In the genomic region with DNA sequence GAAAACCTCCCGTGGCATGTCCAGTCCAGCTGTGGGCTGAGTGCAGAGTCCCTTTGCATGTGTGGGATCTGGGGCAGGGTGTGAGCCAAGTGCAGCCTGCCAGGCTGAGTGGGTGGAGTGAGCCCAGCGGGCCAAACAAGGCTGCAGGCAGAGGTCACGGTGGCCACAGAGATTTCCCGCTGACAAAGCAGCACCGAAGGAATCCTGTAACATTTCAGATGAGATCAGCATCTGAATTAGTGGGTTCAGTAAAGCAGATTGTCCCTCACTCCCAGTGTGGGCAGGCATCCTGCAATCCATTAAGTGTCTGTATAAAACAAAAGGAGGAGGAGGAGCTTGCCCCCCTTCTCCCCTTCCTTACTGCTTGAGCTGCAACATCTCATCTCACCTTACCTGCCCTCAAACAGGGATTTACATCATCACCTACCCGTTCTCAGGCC, we compare ENCODE assay signal across 14 cellular contexts.
DNase-seq lines count a peak whose midpoint lies in the region; ATAC-seq and TF ChIP-seq lines count a peak whose summit lies in the region.
"Had no signal": no experiment of that assay in that cellular context is flagged by ENCODE, and none has a peak within 500 bp of the region (broad histone marks: within the 10 kb centered on the region; RNA-seq: fewer than 3 reads in every experiment).

No MANE protein-coding gene starts in this region.

- H3K4me2 ChIP-seq in osteoblast (ENCODE audit: insufficient read depth, low read length), result peak overlapping the region; percentile 39

- H3K9me3 ChIP-seq in osteoblast (ENCODE audit: low read depth, low read length), result no peaks in the 10 kb centered on the region
- H3K9me3 ChIP-seq: BLaER1 treated with 17β-estradiol and CSF1 and Interleukin-3, amounts not matched to agents 10 nM and 100 nM; SJCRH30; transverse colon had no signal

- H3K79me2 ChIP-seq in osteoblast (ENCODE audit: insufficient read depth, low read length), result no peaks in the 10 kb centered on the region

- no peaks in the 10 kb centered on the region for H4K20me1 ChIP-seq in osteoblast (ENCODE audit: insufficient read depth, low read length)
- H4K20me1 ChIP-seq: BLaER1 treated with 17β-estradiol and CSF1 and Interleukin-3, amounts not matched to agents 10 nM and 100 nM had no signal

- H3K36me3 ChIP-seq in H7 (replicated peaks; ENCODE audit: control insufficient read depth, insufficient read depth, low read length), result no peaks in the 10 kb centered on the region
- no peaks in the 10 kb centered on the region for H3K36me3 ChIP-seq in osteoblast (ENCODE audit: insufficient read depth, low read length)
- H3K36me3 ChIP-seq: BLaER1 treated with 17β-estradiol and CSF1 and Interleukin-3, amounts not matched to agents 10 nM and 100 nM; SJCRH30; transverse colon had no signal

- no peak overlapping the region for H3K4me3 Mint-ChIP-seq in activated T-cell treated with anti-CD3 and anti-CD28 coated beads, Interleukin-2, amount 50 U/mL, for 4 hours
- H3K4me3 Mint-ChIP-seq: dendritic cell treated with granulocyte-macrophage colony-stimulating factor and Interleukin-4, amounts not matched to agents 40 ng/mL and 50 ng/mL, for 4 days had no signal

- no peaks in the 10 kb centered on the region for H3K27me3 Mint-ChIP-seq in activated T-cell treated with anti-CD3 and anti-CD28 coated beads, Interleukin-2, amount 50 U/mL, for 4 hours (ENCODE audit: low read depth)
- H3K27me3 Mint-ChIP-seq: dendritic cell treated with granulocyte-macrophage colony-stimulating factor and Interleukin-4, amounts not matched to agents 40 ng/mL and 50 ng/mL, for 4 days had no signal

- DNase-seq in H7 (peak; percentile 59), amniotic epithelial cell (ENCODE audit: low read depth) (peak; percentile 35), iPS DF 19.7 (ENCODE audit: low read depth, low spot score) (peak; percentile 97), osteoblast (ENCODE audit: insufficient read length, low spot score, missing footprints) (no peak), SHP77 treated with DMSO at 0.1 percent for 48 hours (lab: John Stamatoyannopoulos, UW) (no peak)
- DNase-seq in activated T-cell treated with anti-CD3 and anti-CD28 coated beads, Interleukin-2, amount 50 U/mL, for 48 hours, result no peak
- no peak for DNase-seq in activated T-cell treated with anti-CD3 and anti-CD28 coated beads, Interleukin-2, amount 50 U/mL, for 4 hours
- DNase-seq: HCEC 1CT, NCI-H510A, transverse colon had no signal

- H2AFZ ChIP-seq in osteoblast (ENCODE audit: low read length), result peak overlapping the region; percentile 39

- TF ChIP-seq CTCF in osteoblast (IDR thresholded peaks at IDR 0.05; ENCODE audit: extremely low read depth, low read depth, low read length), result no peak

- H3K27me3 ChIP-seq in H7 (ENCODE audit: control insufficient read depth, insufficient read depth, low read length) (no peaks in the 10 kb centered on the region), osteoblast (ENCODE audit: insufficient read depth, low read length) (no peaks in the 10 kb centered on the region)
- H3K27me3 ChIP-seq: BLaER1 treated with 17β-estradiol and CSF1 and Interleukin-3, amounts not matched to agents 10 nM and 100 nM; SJCRH30; transverse colon had no signal

- H3K4me1 ChIP-seq in osteoblast (ENCODE audit: insufficient read depth, low read length), result peaks cover 9% of the 10 kb centered on the region
- H3K4me1 ChIP-seq: SJCRH30, transverse colon had no signal

- no peaks in the 10 kb centered on the region for H3K9me3 Mint-ChIP-seq in activated T-cell treated with anti-CD3 and anti-CD28 coated beads, Interleukin-2, amount 50 U/mL, for 4 hours

- ATAC-seq in HG03108 (IDR thresholded peaks at IDR 0.05; ENCODE audit: unreplicated experiment), result no peak
- ATAC-seq in activated T-cell treated with anti-CD3 and anti-CD28 coated beads, Interleukin-2, amount 50 U/mL, for 4 hours, result no peak

- H3K27ac ChIP-seq in osteoblast (ENCODE audit: low read depth, low read length), result no peak overlapping the region
- H3K27ac ChIP-seq: BLaER1 treated with 17β-estradiol and CSF1 and Interleukin-3, amounts not matched to agents 10 nM and 100 nM; SJCRH30; transverse colon had no signal

- H3K4me3 ChIP-seq in H7 (ENCODE audit: insufficient read depth, low read depth, low read length), result no peak overlapping the region
- peak overlapping the region; percentile 5 for H3K4me3 ChIP-seq in osteoblast (ENCODE audit: insufficient read depth, low read length)
- H3K4me3 ChIP-seq: BLaER1 treated with 17β-estradiol and CSF1 and Interleukin-3, amounts not matched to agents 10 nM and 100 nM; SJCRH30; transverse colon had no signal

- no peaks in the 10 kb centered on the region for H3K4me1 Mint-ChIP-seq in activated T-cell treated with anti-CD3 and anti-CD28 coated beads, Interleukin-2, amount 50 U/mL, for 4 hours (ENCODE audit: low read depth)

- H3K36me3 Mint-ChIP-seq in activated T-cell treated with anti-CD3 and anti-CD28 coated beads, Interleukin-2, amount 50 U/mL, for 4 hours (ENCODE audit: insufficient read depth), result no peaks in the 10 kb centered on the region

Comparison
In these comparisons a context has a peak if more than half of its experiments do, and no peak if none do; other contexts are left out.
1. DNase-seq: peak in H7 (single experiment), amniotic epithelial cell (single experiment) and iPS DF 19.7 (single experiment); none in osteoblast (single experiment), SHP77 treated with DMSO at 0.1 percent for 48 hours (single experiment), activated T-cell treated with anti-CD3 and anti-CD28 coated beads, Interleukin-2, amount 50 U/mL, for 48 hours (0 of 2) and activated T-cell treated with anti-CD3 and anti-CD28 coated beads, Interleukin-2, amount 50 U/mL, for 4 hours (single experiment).